14 cellular contexts compared by ENCODE assay signal in genomic region chr1:32755810-32756159, GRCh38. TPM values are rescaled to one million over a fixed set of nuclear protein-coding genes. Genes with fewer than 3 reads are reported as not detected.
DNase-seq lines count a peak whose midpoint lies in the region; ATAC-seq and TF ChIP-seq lines count a peak whose summit lies in the region.
"Had no signal": no experiment of that assay in that cellular context is flagged by ENCODE, and none has a peak within 500 bp of the region (broad histone marks: within the 10 kb centered on the region; RNA-seq: fewer than 3 reads in every experiment).

No MANE protein-coding gene starts in this region.

- intact Hi-C loops in colonic mucosa (cut with DNase I): no loop called here

- POLR2A ChIA-PET in activated CD4-positive, alpha-beta memory T cell treated with anti-CD3 and anti-CD28 coated beads, Interleukin-2, amount 10 ng/mL, durations not matched to agents 7 days and 5 days (lab: Charles Lee): no interaction called here

- H3K4me1 Mint-ChIP-seq in memory B cell: peaks cover 7% of the 10 kb centered on the region
- peaks cover 11% of the 10 kb centered on the region for H3K4me1 Mint-ChIP-seq in activated CD4-positive, alpha-beta memory T cell treated with anti-CD3 and anti-CD28 coated beads, Interleukin-2, amount 10 ng/mL, durations not matched to agents 7 days and 5 days

- no peak overlapping the region for H3K27ac Mint-ChIP-seq in memory B cell
- H3K27ac Mint-ChIP-seq in activated CD4-positive, alpha-beta memory T cell treated with anti-CD3 and anti-CD28 coated beads, Interleukin-2, amount 10 ng/mL, durations not matched to agents 7 days and 5 days: no peak overlapping the region
- H3K27ac Mint-ChIP-seq: stimulated activated memory B cell treated with anti-CD40 and anti-IgM and Interleukin-4, amounts not matched to agents 10 μg/mL and 1 μg/mL and 100 μg/mL, for 72 hours had no signal

- WGBS in tibial nerve, 2 donors: 66 to 81% methylated on average over 3 of the region's 3 CpGs

- no peaks in the 10 kb centered on the region for H3K27me3 ChIP-seq in colonic mucosa
- no peaks in the 10 kb centered on the region for H3K27me3 ChIP-seq in tibial nerve
- H3K27me3 ChIP-seq: SJCRH30 had no signal

- CTCF ChIA-PET in activated CD4-positive, alpha-beta memory T cell treated with anti-CD3 and anti-CD28 coated beads, Interleukin-2, amount 10 ng/mL, durations not matched to agents 7 days and 5 days (lab: Charles Lee): no interaction called here

- H3K4me3 Mint-ChIP-seq in memory B cell: peak overlapping the region; percentile 19
- no peak overlapping the region for H3K4me3 Mint-ChIP-seq in activated CD4-positive, alpha-beta memory T cell treated with anti-CD3 and anti-CD28 coated beads, Interleukin-2, amount 10 ng/mL, durations not matched to agents 7 days and 5 days
- H3K4me3 Mint-ChIP-seq: stimulated activated memory B cell treated with anti-CD40 and anti-IgM and Interleukin-4, amounts not matched to agents 10 μg/mL and 1 μg/mL and 100 μg/mL, for 72 hours had no signal

- H3K9me3 ChIP-seq in colonic mucosa (no peaks in the 10 kb centered on the region), tibial nerve (no peaks in the 10 kb centered on the region)
- H3K9me3 ChIP-seq: SJCRH30 had no signal

- no peaks in the 10 kb centered on the region for H3K36me3 ChIP-seq in colonic mucosa
- no peaks in the 10 kb centered on the region for H3K36me3 ChIP-seq in tibial nerve
- H3K36me3 ChIP-seq: SJCRH30 had no signal

- ATAC-seq in memory B cell (ENCODE audit: low read depth): no peak
- ATAC-seq: esophagus mucosa; stimulated activated memory B cell treated with anti-CD40 and anti-IgM and Interleukin-4, amounts not matched to agents 10 μg/mL and 1 μg/mL and 100 μg/mL, for 72 hours had no signal

- DNase-seq in MV-4-11 (lab: John Stamatoyannopoulos, UW) (peak; percentile 46), colonic mucosa (no peak), memory B cell (ENCODE audit: low spot score in 2 of 2) (no peak), tibial nerve (ENCODE audit: low spot score in 2 of 2) (no peak), NCI-H1694 treated with DMSO at 0.1 percent for 48 hours (lab: John Stamatoyannopoulos, UW) (no peak), HCEC 1CT (no peak), NCI-H748 (lab: John Stamatoyannopoulos, UW; ENCODE audit: unreplicated experiment) (no peak)
- no peak for DNase-seq in activated CD4-positive, alpha-beta memory T cell treated with anti-CD3 and anti-CD28 coated beads, Interleukin-2, amount 10 ng/mL, durations not matched to agents 7 days and 5 days
- DNase-seq: COR-L47; Kasumi-1; SJCRH30; stimulated activated CD4-positive, alpha-beta T cell treated with anti-CD3 and anti-CD28 coated beads, Interleukin-1b, Interleukin-23, amount 100 ng/mL, for 48 hours had no signal

- H3K9me3 Mint-ChIP-seq in memory B cell: no peaks in the 10 kb centered on the region
- H3K9me3 Mint-ChIP-seq in activated CD4-positive, alpha-beta memory T cell treated with anti-CD3 and anti-CD28 coated beads, Interleukin-2, amount 10 ng/mL, durations not matched to agents 7 days and 5 days: no peaks in the 10 kb centered on the region
- H3K9me3 Mint-ChIP-seq: stimulated activated memory B cell treated with anti-CD40 and anti-IgM and Interleukin-4, amounts not matched to agents 10 μg/mL and 1 μg/mL and 100 μg/mL, for 72 hours had no signal

- peak overlapping the region; percentile 36 for H3K27ac ChIP-seq in colonic mucosa
- H3K27ac ChIP-seq in tibial nerve: peak overlapping the region in 3 of 4 donors; percentile 59 to 78 (median 77)
- H3K27ac ChIP-seq: SJCRH30 had no signal

- peaks cover 23% of the 10 kb centered on the region for H3K4me1 ChIP-seq in colonic mucosa
- peaks cover 0 to 47% (median 11%) of the 10 kb centered on the region in 4 donors for H3K4me1 ChIP-seq in tibial nerve

- H3K4me3 ChIP-seq in colonic mucosa (no peak overlapping the region), tibial nerve (no peak overlapping the region)

- no peak for TF ChIP-seq CTCF in colonic mucosa (IDR thresholded peaks at IDR 0.05)
- TF ChIP-seq CTCF in tibial nerve (IDR thresholded peaks at IDR 0.05): no peak

- TF ChIP-seq EP300 in tibial nerve (IDR thresholded peaks at IDR 0.05): no peak

- H3K9ac ChIP-seq in colonic mucosa (ENCODE audit: low read depth in 2 of 2, low read length in 2 of 2): peak overlapping the region in 1 of 2 donors; percentile 46

- no peak for TF ChIP-seq POLR2A in tibial nerve (IDR thresholded peaks at IDR 0.05)

- peaks cover 14% of the 10 kb centered on the region for H3K27me3 Mint-ChIP-seq in memory B cell
- peaks cover 43% of the 10 kb centered on the region for H3K27me3 Mint-ChIP-seq in activated CD4-positive, alpha-beta memory T cell treated with anti-CD3 and anti-CD28 coated beads, Interleukin-2, amount 10 ng/mL, durations not matched to agents 7 days and 5 days

- no peaks in the 10 kb centered on the region for H3K36me3 Mint-ChIP-seq in memory B cell
- no peaks in the 10 kb centered on the region for H3K36me3 Mint-ChIP-seq in activated CD4-positive, alpha-beta memory T cell treated with anti-CD3 and anti-CD28 coated beads, Interleukin-2, amount 10 ng/mL, durations not matched to agents 7 days and 5 days (ENCODE audit: low read depth)
- H3K36me3 Mint-ChIP-seq: stimulated activated memory B cell treated with anti-CD40 and anti-IgM and Interleukin-4, amounts not matched to agents 10 μg/mL and 1 μg/mL and 100 μg/mL, for 72 hours had no signal

RNA-seq across cellular contexts. Expression of gene SYNC, which starts 53.2 kb away (rescaled TPM):
- total RNA-seq in colonic mucosa: 10 to 100 TPM in 1 of 2 donors, 1 to 10 TPM in 1; 6.6 to 10.6 TPM
- 10 to 100 TPM; 10.2 to 31.2 (median 23.7) TPM for total RNA-seq in tibial nerve
- not detected for total RNA-seq in activated CD4-positive, alpha-beta memory T cell treated with anti-CD3 and anti-CD28 coated beads, Interleukin-2, amount 10 ng/mL, durations not matched to agents 7 days and 5 days

Comparison
In these comparisons a context has a peak if more than half of its experiments do, and no peak if none do; other contexts are left out.
1. RNA of gene SYNC, which starts 53.2 kb away (total RNA-seq): 10.2 to 31.2 TPM in tibial nerve and 6.6 to 10.6 TPM in colonic mucosa; not detected in activated CD4-positive, alpha-beta memory T cell treated with anti-CD3 and anti-CD28 coated beads, Interleukin-2, amount 10 ng/mL, durations not matched to agents 7 days and 5 days; every median in the first group is over 4 times any median in the second.